Comparison of ENCODE assay signal across 16 cellular contexts in genomic region chr18:49461602-49461977, GRCh38. TPM values are rescaled to one million over a fixed set of nuclear protein-coding genes. Genes with fewer than 3 reads are reported as not detected.
DNase-seq lines count a peak whose midpoint lies in the region; ATAC-seq and TF ChIP-seq lines count a peak whose summit lies in the region.
"Had no signal": no experiment of that assay in that cellular context is flagged by ENCODE, and none has a peak within 500 bp of the region (broad histone marks: within the 10 kb centered on the region; RNA-seq: fewer than 3 reads in every experiment).

No MANE protein-coding gene starts in this region.

- H3K27ac ChIP-seq in breast epithelium = no peak overlapping the region
- H3K27ac ChIP-seq in SU-DHL-6 (ENCODE audit: low read depth, low read length) = no peak overlapping the region
- no peak overlapping the region for H3K27ac ChIP-seq in Karpas-422 (ENCODE audit: low read length)
- H3K27ac ChIP-seq: foreskin keratinocyte had no signal

- BruUV-seq in MCF 10A (replicated peaks; lab: Mats Ljungman, UMichigan) = no TSS peak

- no peaks in the 10 kb centered on the region for H3K27me3 Mint-ChIP-seq in MCF 10A (ENCODE audit: insufficient read depth, unreplicated experiment)
- H3K27me3 Mint-ChIP-seq in effector memory CD8-positive, alpha-beta T cell = no peaks in the 10 kb centered on the region
- H3K27me3 Mint-ChIP-seq in progenitor cell of endocrine pancreas = peaks cover 5% of the 10 kb centered on the region
- H3K27me3 Mint-ChIP-seq in activated T-helper 2 cell treated with anti-CD3 and anti-CD28 coated beads, Interferon-gamma antibody, Interleukin-2, Interleukin-4, amounts not matched to agents 10 μg/mL and 5 μg/mL and 100 μg/mL, durations not matched to agents 14 hours and 24 hours and 36 hours (ENCODE audit: low read depth) = peaks cover 4% of the 10 kb centered on the region
- H3K27me3 Mint-ChIP-seq in WTC11 (ENCODE audit: low read depth) = peaks cover 11% of the 10 kb centered on the region

- H3K36me3 Mint-ChIP-seq in MCF 10A (ENCODE audit: insufficient read depth, unreplicated experiment) = no peaks in the 10 kb centered on the region
- H3K36me3 Mint-ChIP-seq in effector memory CD8-positive, alpha-beta T cell (ENCODE audit: insufficient read depth) = peaks cover 4% of the 10 kb centered on the region
- peaks cover 2% of the 10 kb centered on the region for H3K36me3 Mint-ChIP-seq in progenitor cell of endocrine pancreas (ENCODE audit: insufficient read depth)
- peaks cover 3% of the 10 kb centered on the region for H3K36me3 Mint-ChIP-seq in activated T-helper 2 cell treated with anti-CD3 and anti-CD28 coated beads, Interferon-gamma antibody, Interleukin-2, Interleukin-4, amounts not matched to agents 10 μg/mL and 5 μg/mL and 100 μg/mL, durations not matched to agents 14 hours and 24 hours and 36 hours (ENCODE audit: low read depth)
- H3K36me3 Mint-ChIP-seq in WTC11 = no peaks in the 10 kb centered on the region

- intact Hi-C loops in MCF 10A (cut with micrococcal nuclease) = loop anchor here (2.0 kb wide), 1 partner anchor 25 kb away; the partner anchor contains the start of gene C18orf32
- intact Hi-C loops in breast epithelium (cut with DNase I; ENCODE audit: low total_unique reads) = no loop called here
- intact Hi-C loops in activated T-helper 2 cell treated with anti-CD3 and anti-CD28 coated beads, Interferon-gamma antibody, Interleukin-2, Interleukin-4, amounts not matched to agents 10 μg/mL and 5 μg/mL and 100 μg/mL, durations not matched to agents 14 hours and 24 hours and 36 hours (cut with micrococcal nuclease) = no loop called here

- CTCF ChIA-PET in MCF 10A (lab: Yijun Ruan, JAX) = no interaction called here
- CTCF ChIA-PET in WTC11 (lab: Charles Lee) = interaction anchor here (1.2 kb wide), 1 partner anchor 397 kb away, joined by 4 read pairs; no protein-coding TSS in a partner anchor

- H3K4me2 ChIP-seq in SU-DHL-6 (ENCODE audit: low read depth, low read length, poor library complexity, severe bottlenecking) = peak overlapping the region; percentile 78
- no peak overlapping the region for H3K4me2 ChIP-seq in Karpas-422 (ENCODE audit: low read depth, low read length, poor library complexity, severe bottlenecking)

- H3K9me3 ChIP-seq in breast epithelium = no peaks in the 10 kb centered on the region
- H3K9me3 ChIP-seq in SU-DHL-6 (ENCODE audit: insufficient read depth, low read length) = no peaks in the 10 kb centered on the region
- no peaks in the 10 kb centered on the region for H3K9me3 ChIP-seq in Karpas-422 (ENCODE audit: low read length)
- H3K9me3 ChIP-seq: tibial artery had no signal

- no peak for DNase-seq in MCF 10A (ENCODE audit: unreplicated experiment)
- DNase-seq in breast epithelium (ENCODE audit: low spot score in 2 of 2) = no peak
- DNase-seq in effector memory CD8-positive, alpha-beta T cell = no peak
- DNase-seq in progenitor cell of endocrine pancreas (ENCODE audit: low spot score, unreplicated experiment) = no peak
- no peak for DNase-seq in activated T-helper 2 cell treated with anti-CD3 and anti-CD28 coated beads, Interferon-gamma antibody, Interleukin-2, Interleukin-4, amounts not matched to agents 10 μg/mL and 5 μg/mL and 100 μg/mL, durations not matched to agents 14 hours and 24 hours and 36 hours (ENCODE audit: low spot score)
- DNase-seq in WTC11 (ENCODE audit: low spot score) = no peak
- no peak for DNase-seq in Karpas-422
- DNase-seq: activated CD4-positive, alpha-beta T cell treated with anti-CD3 and anti-CD28 coated beads for 1 hour; AML-193; DMS 273 treated with DMSO at 0.1 percent for 48 hours; NCI-H2029; NCI-H510A; Right ventricle myocardium superior; tibial artery had no signal

- H3K4me1 ChIP-seq in breast epithelium (peaks cover 0 to 4% of the 10 kb centered on the region in 2 donors), Karpas-422 (ENCODE audit: low read length) (peaks cover 26% of the 10 kb centered on the region)
- H3K4me1 ChIP-seq: foreskin keratinocyte had no signal

- POLR2A ChIA-PET in MCF 10A (lab: Yijun Ruan, JAX) = interaction anchor here (0.6 to 3.6 kb wide), 5 partner anchors 15 to 820 kb away, joined by 3 to 62 read pairs (median 3); partner anchors contain the start of genes C18orf32 and MBD1
- POLR2A ChIA-PET in WTC11 (lab: Charles Lee) = no interaction called here

- H3K36me3 ChIP-seq in breast epithelium = no peaks in the 10 kb centered on the region
- no peaks in the 10 kb centered on the region for H3K36me3 ChIP-seq in SU-DHL-6 (ENCODE audit: low read length)
- no peaks in the 10 kb centered on the region for H3K36me3 ChIP-seq in Karpas-422 (ENCODE audit: insufficient read depth, low read length)
- H3K36me3 ChIP-seq: tibial artery had no signal

- no peaks in the 10 kb centered on the region for H3K9me2 ChIP-seq in SU-DHL-6 (replicated peaks; ENCODE audit: insufficient read depth, low read length)
- H3K9me2 ChIP-seq in Karpas-422 (replicated peaks; ENCODE audit: insufficient read depth, low read length) = no peaks in the 10 kb centered on the region

- H2AFZ ChIP-seq in SU-DHL-6 (ENCODE audit: low read depth, low read length, severe bottlenecking) (no peak overlapping the region), Karpas-422 (ENCODE audit: low read length) (no peak overlapping the region)

- H3F3A ChIP-seq in SU-DHL-6 (ENCODE audit: insufficient read depth) = 0 out of 2 replicates have a peak, but pooled peaks cover 6% of the 10 kb centered on the region

- H3K79me2 ChIP-seq in SU-DHL-6 (ENCODE audit: insufficient read depth, low read length) (peaks cover 39% of the 10 kb centered on the region), Karpas-422 (ENCODE audit: low read length) (peaks cover 37% of the 10 kb centered on the region)

- TF ChIP-seq CTCF in MCF 10A (IDR thresholded peaks at IDR 0.05; ENCODE audit: unreplicated experiment) = no peak
- no peak for TF ChIP-seq CTCF in breast epithelium (IDR thresholded peaks at IDR 0.05)
- TF ChIP-seq CTCF in SU-DHL-6 (IDR thresholded peaks at IDR 0.05; ENCODE audit: insufficient read depth, low read length, poor library complexity, severe bottlenecking) = no peak
- TF ChIP-seq CTCF in progenitor cell of endocrine pancreas (IDR thresholded peaks at IDR 0.05; ENCODE audit: unreplicated experiment) = no peak
- no peak for TF ChIP-seq CTCF in WTC11 (IDR thresholded peaks at IDR 0.05)

- peaks cover 3% of the 10 kb centered on the region; the same call in 1 of the 2 replicates for H4K20me1 ChIP-seq in SU-DHL-6 (ENCODE audit: low read depth, low read length)
- H4K20me1 ChIP-seq in Karpas-422 (ENCODE audit: insufficient read depth, low read depth, low read length) = no peaks in the 10 kb centered on the region

- H3K27me3 ChIP-seq in breast epithelium = no peaks in the 10 kb centered on the region
- H3K27me3 ChIP-seq in SU-DHL-6 (ENCODE audit: low read length) = no peaks in the 10 kb centered on the region
- H3K27me3 ChIP-seq in Karpas-422 (ENCODE audit: low read length) = no peaks in the 10 kb centered on the region
- H3K27me3 ChIP-seq: foreskin keratinocyte, tibial artery had no signal

- no peak for ATAC-seq in effector memory CD8-positive, alpha-beta T cell (replicated peaks)
- ATAC-seq in WTC11 = no peak

- H3K4me3 Mint-ChIP-seq in MCF 10A (ENCODE audit: unreplicated experiment) (peak overlapping the region; percentile 67), progenitor cell of endocrine pancreas (ENCODE audit: low read depth) (peak overlapping the region; percentile 4), WTC11 (no peak overlapping the region)
- peak overlapping the region; percentile 89 to 96 for H3K4me3 Mint-ChIP-seq in effector memory CD8-positive, alpha-beta T cell
- no peak overlapping the region for H3K4me3 Mint-ChIP-seq in activated T-helper 2 cell treated with anti-CD3 and anti-CD28 coated beads, Interferon-gamma antibody, Interleukin-2, Interleukin-4, amounts not matched to agents 10 μg/mL and 5 μg/mL and 100 μg/mL, durations not matched to agents 14 hours and 24 hours and 36 hours (ENCODE audit: low read depth)

- H3K4me3 ChIP-seq in breast epithelium (peak overlapping the region in 1 of 3 donors; percentile 87), SU-DHL-6 (ENCODE audit: insufficient read depth, low read length, poor library complexity, severe bottlenecking) (no peak overlapping the region), Karpas-422 (ENCODE audit: low read length) (no peak overlapping the region)

- H3K9ac ChIP-seq in SU-DHL-6 (ENCODE audit: low read length) = no peak overlapping the region
- H3K9ac ChIP-seq in Karpas-422 (ENCODE audit: low read length) = no peak overlapping the region

- H3K27ac Mint-ChIP-seq in MCF 10A (ENCODE audit: low read depth, unreplicated experiment) (no peak overlapping the region), progenitor cell of endocrine pancreas (no peak overlapping the region), WTC11 (no peak overlapping the region)
- no peak overlapping the region for H3K27ac Mint-ChIP-seq in effector memory CD8-positive, alpha-beta T cell
- H3K27ac Mint-ChIP-seq in activated T-helper 2 cell treated with anti-CD3 and anti-CD28 coated beads, Interferon-gamma antibody, Interleukin-2, Interleukin-4, amounts not matched to agents 10 μg/mL and 5 μg/mL and 100 μg/mL, durations not matched to agents 14 hours and 24 hours and 36 hours = no peak overlapping the region

- TF ChIP-seq POLR2A in breast epithelium (IDR thresholded peaks at IDR 0.05) = no peak

- H3K4me1 Mint-ChIP-seq in MCF 10A (ENCODE audit: insufficient read depth, unreplicated experiment) (peaks cover 25% of the 10 kb centered on the region), progenitor cell of endocrine pancreas (ENCODE audit: low read depth) (peaks cover 8% of the 10 kb centered on the region), WTC11 (peaks cover 31% of the 10 kb centered on the region)
- peaks cover 19 to 29% of the 10 kb centered on the region in 2 donors for H3K4me1 Mint-ChIP-seq in effector memory CD8-positive, alpha-beta T cell (ENCODE audit: low read depth in 2 of 2)
- H3K4me1 Mint-ChIP-seq in activated T-helper 2 cell treated with anti-CD3 and anti-CD28 coated beads, Interferon-gamma antibody, Interleukin-2, Interleukin-4, amounts not matched to agents 10 μg/mL and 5 μg/mL and 100 μg/mL, durations not matched to agents 14 hours and 24 hours and 36 hours (ENCODE audit: low read depth) = peaks cover 18% of the 10 kb centered on the region

- H3K9me3 Mint-ChIP-seq in MCF 10A (ENCODE audit: unreplicated experiment) = no peaks in the 10 kb centered on the region
- H3K9me3 Mint-ChIP-seq in effector memory CD8-positive, alpha-beta T cell = no peaks in the 10 kb centered on the region
- H3K9me3 Mint-ChIP-seq in progenitor cell of endocrine pancreas (ENCODE audit: low read depth) = peaks cover 3% of the 10 kb centered on the region
- no peaks in the 10 kb centered on the region for H3K9me3 Mint-ChIP-seq in activated T-helper 2 cell treated with anti-CD3 and anti-CD28 coated beads, Interferon-gamma antibody, Interleukin-2, Interleukin-4, amounts not matched to agents 10 μg/mL and 5 μg/mL and 100 μg/mL, durations not matched to agents 14 hours and 24 hours and 36 hours
- H3K9me3 Mint-ChIP-seq in WTC11 = no peaks in the 10 kb centered on the region

RNA-seq across cellular contexts. Expression of gene DYM, which starts 1.1 kb away (rescaled TPM):
- total RNA-seq in MCF 10A (2022) (83.1 and 89.4 TPM in 2 replicates), breast epithelium (10 to 100 TPM; 60.3 to 70.2 (median 64.3) TPM), progenitor cell of endocrine pancreas (81.9 and 82.8 TPM in 2 replicates), WTC11 (2021) (64.1 to 71.4 TPM (median 68.9 TPM) in 3 replicates)
- 62.7 and 63.3 TPM in 2 replicates for total RNA-seq in activated T-helper 2 cell treated with anti-CD3 and anti-CD28 coated beads, Interferon-gamma antibody, Interleukin-2, Interleukin-4, amounts not matched to agents 10 μg/mL and 5 μg/mL and 100 μg/mL, durations not matched to agents 14 hours and 24 hours and 36 hours
- 92.4 and 117 TPM in 2 replicates for total RNA-seq in Karpas-422 (2014; rRNA removed; shearing (Covaris generic); ENCODE audit: low replicate concordance)

RNA-seq across cellular contexts. Expression of gene C18orf32, which starts 25.4 kb away (rescaled TPM):
- 28.9 and 45.2 TPM in 2 replicates for total RNA-seq in MCF 10A (2022)
- total RNA-seq in breast epithelium = 10 to 100 TPM; 25.8 to 31.1 (median 28.5) TPM
- 55.6 and 58.1 TPM in 2 replicates for total RNA-seq in progenitor cell of endocrine pancreas
- total RNA-seq in activated T-helper 2 cell treated with anti-CD3 and anti-CD28 coated beads, Interferon-gamma antibody, Interleukin-2, Interleukin-4, amounts not matched to agents 10 μg/mL and 5 μg/mL and 100 μg/mL, durations not matched to agents 14 hours and 24 hours and 36 hours = 21.7 and 22.6 TPM in 2 replicates
- total RNA-seq in WTC11 (2021) = 28.7 to 32.5 TPM (median 32.1 TPM) in 3 replicates
- total RNA-seq in Karpas-422 (2014; rRNA removed; shearing (Covaris generic); ENCODE audit: low replicate concordance) = 21.0 and 24.9 TPM in 2 replicates

RNA-seq across cellular contexts. Expression of gene RPL17, which starts 30.7 kb away (rescaled TPM):
- total RNA-seq in MCF 10A (2022) = 2,422 and 2,832 TPM in 2 replicates
- 1,000 to 10,000 TPM; 1,519 to 3,223 (median 2,778) TPM for total RNA-seq in breast epithelium
- total RNA-seq in progenitor cell of endocrine pancreas = 1,835 and 1,920 TPM in 2 replicates
- 1,996 and 2,012 TPM in 2 replicates for total RNA-seq in activated T-helper 2 cell treated with anti-CD3 and anti-CD28 coated beads, Interferon-gamma antibody, Interleukin-2, Interleukin-4, amounts not matched to agents 10 μg/mL and 5 μg/mL and 100 μg/mL, durations not matched to agents 14 hours and 24 hours and 36 hours
- 2,395 to 2,803 TPM (median 2,637 TPM) in 3 replicates for total RNA-seq in WTC11 (2021)
- 3,471 and 4,272 TPM in 2 replicates for total RNA-seq in Karpas-422 (2014; rRNA removed; shearing (Covaris generic); ENCODE audit: low replicate concordance)

Comparison
In these comparisons a context has a peak if more than half of its experiments do, and no peak if none do; other contexts are left out.
1. H3K4me3 Mint-ChIP-seq: peak in MCF 10A (single experiment), effector memory CD8-positive, alpha-beta T cell (2 of 2) and progenitor cell of endocrine pancreas (single experiment); none in activated T-helper 2 cell treated with anti-CD3 and anti-CD28 coated beads, Interferon-gamma antibody, Interleukin-2, Interleukin-4, amounts not matched to agents 10 μg/mL and 5 μg/mL and 100 μg/mL, durations not matched to agents 14 hours and 24 hours and 36 hours (single experiment) and WTC11 (single experiment).